In genomic region chr4:825969-826330, GRCh38 we compare ENCODE assay signal across 8 cellular contexts. TPM values are rescaled to one million over a fixed set of nuclear protein-coding genes. Genes with fewer than 3 reads are reported as not detected.
A peak's percentile ranks its signal among the peaks of the same experiment; 100 is the strongest.
DNase-seq lines count a peak whose midpoint lies in the region; ATAC-seq, FAIRE-seq and TF ChIP-seq lines count a peak whose summit lies in the region.

CPLX1 (minus strand) TSS chr4:826129; CDS start chr4:824522, 1,607 bp downstream.

- TF ChIP-seq POLR2A in HepG2 (IDR thresholded peaks at IDR 0.05; ENCODE audit: insufficient read depth in 1 of 2, low read depth in 2 of 2, low read length in 2 of 2): no peak

- H3K36me3 Mint-ChIP-seq in HFFc6 (ENCODE audit: low read depth): no peaks in the 10 kb centered on the region

- TF ChIP-seq CTCF in BE2C (IDR thresholded peaks at IDR 0.05; ENCODE audit: low read depth, low read length) (no peak), HepG2 (CRISPR knock-in tag; IDR thresholded peaks at IDR 0.05) (no peak), HFFc6 (IDR thresholded peaks at IDR 0.05) (no peak)

- H3K4me3 ChIP-seq in BE2C (ENCODE audit: low read depth, low read length): peak within 1 kb of the TSS; percentile 74
- H3K4me3 ChIP-seq in GM23248: peak within 1 kb of the TSS; percentile 52
- no peak within 1 kb of the TSS for H3K4me3 ChIP-seq in adipocyte (ENCODE audit: low read length)
- peak within 1 kb of the TSS; percentile 12 to 65 (median 47); a peak in 4 of 6 replicates for H3K4me3 ChIP-seq in HepG2 (replicated peaks in 1 of 3; ENCODE audit: insufficient read depth in 1 of 3, low read depth in 2 of 3, low read length in 3 of 3)

- H3K9ac ChIP-seq in GM23248: no peak within 1 kb of the TSS
- H3K9ac ChIP-seq in adipocyte (ENCODE audit: low read length): no peak within 1 kb of the TSS
- H3K9ac ChIP-seq in HepG2 (ENCODE audit: insufficient read depth, low read depth, low read length): no peak within 1 kb of the TSS

- TF ChIP-seq RAD21 in HepG2 (CRISPR knock-in tag; IDR thresholded peaks at IDR 0.05): no peak

- no peak within 1 kb of the TSS for H3K27ac Mint-ChIP-seq in HFFc6

- H3K4me1 ChIP-seq in BE2C (peaks cover 17% of the 10 kb centered on the region), GM23248 (ENCODE audit: insufficient read depth) (no peaks in the 10 kb centered on the region), adipocyte (ENCODE audit: control insufficient read depth, insufficient read depth, low read length) (no peaks in the 10 kb centered on the region), HepG2 (ENCODE audit: insufficient read depth, low read length) (peaks cover 8% of the 10 kb centered on the region; the same call in 1 of the 2 replicates)

- FAIRE-seq in HepG2 (lab: Jason Lieb, UNC): no peak

- TF ChIP-seq EP300 in HepG2 (IDR thresholded peaks at IDR 0.05; ENCODE audit: low read depth in 2 of 2, low read length in 2 of 2) (no peak), HepG2 (CRISPR knock-in tag; IDR thresholded peaks at IDR 0.05; ENCODE audit: borderline replicate concordance) (no peak)

- H3K79me2 ChIP-seq in GM23248 (ENCODE audit: insufficient read depth): no peaks in the 10 kb centered on the region
- no peaks in the 10 kb centered on the region for H3K79me2 ChIP-seq in HepG2 (ENCODE audit: insufficient read depth, low read length)

- intact Hi-C loops in HepG2 (cut with micrococcal nuclease; ENCODE audit: unreplicated experiment): no loop called here

- WGBS in GM23248 (ENCODE audit: low coverage in 1 of 2, low lambda C conversion rate in 2 of 2, missing lambda C conversion rate in 2 of 2), 2 experiments: 7% methylated on average over 31 of the region's 61 CpGs; no CpG with 5 or more reads in 1 of the 2 experiments
- 0% methylated on average over 1 of the region's 61 CpGs for WGBS in HepG2 (ENCODE audit: low lambda C conversion rate)

- in situ Hi-C loops in GM23248 (cut with MboI) (no loop called here), HepG2 (cut with HindIII; ENCODE audit: extremely low pct_ligation_motif_present, low pct_unique_long_range_greater_than_20kb) (no loop called here)

- H3K9me3 ChIP-seq in BE2C (no peaks in the 10 kb centered on the region), GM23248 (ENCODE audit: low read depth) (no peaks in the 10 kb centered on the region), adipocyte (ENCODE audit: control insufficient read depth, low read length) (no peaks in the 10 kb centered on the region), HepG2 (ENCODE audit: low read length) (no peaks in the 10 kb centered on the region)

- POLR2A ChIA-PET in HepG2 (lab: Yijun Ruan, JAX): no interaction called here

- no peak within 1 kb of the TSS for H2AFZ ChIP-seq in GM23248
- H2AFZ ChIP-seq in HepG2 (ENCODE audit: low read length): no peak within 1 kb of the TSS

- H3F3A ChIP-seq in GM23248 (ENCODE audit: insufficient read depth): no peaks in the 10 kb centered on the region

- H3K9me2 ChIP-seq in GM23248 (ENCODE audit: insufficient read depth): no peaks in the 10 kb centered on the region

- H3K27ac ChIP-seq in GM23248 (no peak within 1 kb of the TSS), HepG2 (ENCODE audit: extremely low read length, insufficient read depth, low read length) (no peak within 1 kb of the TSS)

- H3K4me1 Mint-ChIP-seq in HFFc6 (ENCODE audit: low read depth): no peaks in the 10 kb centered on the region

- no peaks in the 10 kb centered on the region for H3K27me3 ChIP-seq in BE2C
- peaks cover 55% of the 10 kb centered on the region for H3K27me3 ChIP-seq in GM23248 (replicated peaks; ENCODE audit: insufficient read depth)
- peaks cover 56% of the 10 kb centered on the region for H3K27me3 ChIP-seq in adipocyte (replicated peaks; ENCODE audit: control insufficient read depth, insufficient read depth, low read length)
- peaks cover 18 to 86% of the 10 kb centered on the region in 2 experiments for H3K27me3 ChIP-seq in HepG2 (ENCODE audit: control insufficient read depth in 1 of 2, insufficient read depth in 2 of 2, low read length in 2 of 2)

- BruUV-seq in HepG2 (replicated peaks; lab: Mats Ljungman, UMichigan): no TSS peak

- DNase-seq in BE2C: peak; percentile 91
- DNase-seq in GM23248: peak; percentile 67
- DNase-seq in adipocyte (ENCODE audit: low read depth): peak; percentile 49
- no peak for DNase-seq in HepG2 (ENCODE audit: low spot score)
- no peak for DNase-seq in HFFc6
- no peak for DNase-seq in retina

- H3K36me3 ChIP-seq in BE2C (peaks cover 38% of the 10 kb centered on the region), GM23248 (ENCODE audit: low read depth) (no peaks in the 10 kb centered on the region), adipocyte (ENCODE audit: control insufficient read depth, insufficient read depth, low read length, severe bottlenecking) (no peaks in the 10 kb centered on the region), HepG2 (replicated peaks in 1 of 2; ENCODE audit: control insufficient read depth in 1 of 2, insufficient read depth in 2 of 2, low read length in 2 of 2) (no peaks in the 10 kb centered on the region)

- H3K4me3 Mint-ChIP-seq in HFFc6: no peak within 1 kb of the TSS

- peaks cover 29% of the 10 kb centered on the region for H3K27me3 Mint-ChIP-seq in HFFc6 (ENCODE audit: insufficient read depth)

- ATAC-seq in HepG2 (no peak), HG02973 (IDR thresholded peaks at IDR 0.05; ENCODE audit: unreplicated experiment) (no peak), GM19351 (IDR thresholded peaks at IDR 0.05; ENCODE audit: unreplicated experiment) (no peak)

- CTCF ChIA-PET in HepG2 (lab: Yijun Ruan, JAX; ENCODE audit: low intra/inter-chr PET ratio, low total read pairs): no interaction called here

- H3K9me3 Mint-ChIP-seq in HFFc6: no peaks in the 10 kb centered on the region

- H4K20me1 ChIP-seq in GM23248 (ENCODE audit: insufficient read depth) (no peaks in the 10 kb centered on the region), HepG2 (ENCODE audit: insufficient read depth, low read length) (peaks cover 10% of the 10 kb centered on the region; the same call in 1 of the 2 replicates)

- peak within 1 kb of the TSS; percentile 20 for H3K4me2 ChIP-seq in GM23248 (ENCODE audit: unreplicated experiment)
- peak within 1 kb of the TSS; percentile 45 for H3K4me2 ChIP-seq in HepG2 (ENCODE audit: low read depth, low read length)

TF ChIP-seq in HepG2, 621 proteins besides CTCF, POLR2A, EP300 and RAD21:
- TF ChIP-seq MXI1 (IDR thresholded peaks at IDR 0.05; ENCODE audit: borderline replicate concordance, low read depth, low read length): peak; percentile 3; the same call in 1 of the 3 replicates
- TF ChIP-seq, protein P1, sequence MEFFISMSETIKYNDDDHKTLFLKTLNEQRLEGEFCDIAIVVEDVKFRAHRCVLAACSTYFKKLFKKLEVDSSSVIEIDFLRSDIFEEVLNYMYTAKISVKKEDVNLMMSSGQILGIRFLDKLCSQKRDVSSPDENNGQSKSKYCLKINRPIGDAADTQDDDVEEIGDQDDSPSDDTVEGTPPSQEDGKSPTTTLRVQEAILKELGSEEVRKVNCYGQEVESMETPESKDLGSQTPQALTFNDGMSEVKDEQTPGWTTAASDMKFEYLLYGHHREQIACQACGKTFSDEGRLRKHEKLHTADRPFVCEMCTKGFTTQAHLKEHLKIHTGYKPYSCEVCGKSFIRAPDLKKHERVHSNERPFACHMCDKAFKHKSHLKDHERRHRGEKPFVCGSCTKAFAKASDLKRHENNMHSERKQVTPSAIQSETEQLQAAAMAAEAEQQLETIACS (CRISPR knock-in tag; IDR thresholded peaks at IDR 0.05): no peak

RNA-seq across cellular contexts. Expression of gene CPLX1, which starts in this region (rescaled TPM):
- polyA plus RNA-seq in BE2C (2012; ENCODE audit: insufficient read depth, insufficient read length, low read depth): 71.1 TPM
- total RNA-seq in GM23248 (2014; rRNA removed; shearing (Covaris generic)): not detected in 2 replicates
- not detected in 2 replicates for polyA plus RNA-seq in GM23248 (2016; fragmentation: Nextera tagmentation; extraction: Ambion mirVana)
- total RNA-seq in HepG2 (2016; rRNA removed; fragmentation: Illumina TruSeq; extraction: Trizol): 0.18 and 0.36 TPM in 2 replicates
- 0.30 TPM in 1 of 2 replicates, not detected in the other for total RNA-seq in HepG2 (2016; cell fraction: cytosol; rRNA removed; fragmentation: Illumina TruSeq; extraction: Trizol; ENCODE audit: low read depth)
- total RNA-seq in HepG2 (2016; cell fraction: insoluble cytoplasmic fraction; rRNA removed; fragmentation: Illumina TruSeq; extraction: Trizol): 0.16 and 0.24 TPM in 2 replicates
- 0.37 and 0.48 TPM in 2 replicates for total RNA-seq in HepG2 (2016; cell fraction: membrane; rRNA removed; fragmentation: Illumina TruSeq; extraction: Trizol)
- not detected in 2 replicates for total RNA-seq in HepG2 (2016; cell fraction: nucleus; rRNA removed; fragmentation: Illumina TruSeq; extraction: Trizol)
- 0.18 and 0.57 TPM in 2 replicates for polyA plus RNA-seq in HepG2 (2011; rRNA removed)
- 0.08 and 0.18 TPM in 2 replicates for polyA plus RNA-seq in HepG2 (2011; cell fraction: cytosol; rRNA removed)
- 0.58 and 0.95 TPM in 2 replicates for polyA plus RNA-seq in HepG2 (2011; cell fraction: nucleus; rRNA removed)
- 0.87 and 3.8 TPM in 2 replicates for polyA plus RNA-seq in HepG2 (2012)
- polyA plus RNA-seq in HepG2 (2016; cell fraction: cytosol; fragmentation: Illumina TruSeq; extraction: Trizol; ENCODE audit: low read depth): 0.68 and 0.69 TPM in 2 replicates
- polyA plus RNA-seq in HepG2 (2016; cell fraction: insoluble cytoplasmic fraction; fragmentation: Illumina TruSeq; extraction: Trizol; ENCODE audit: low read depth): 0.49 and 0.90 TPM in 2 replicates
- 0.89 and 1.3 TPM in 2 replicates for polyA plus RNA-seq in HepG2 (2016; cell fraction: membrane; fragmentation: Illumina TruSeq; extraction: Trizol; ENCODE audit: low read depth)
- polyA plus RNA-seq in HepG2 (2016; cell fraction: nucleus; fragmentation: Illumina TruSeq; extraction: Trizol; ENCODE audit: insufficient read depth, low read depth): 0.38 and 0.60 TPM in 2 replicates
- polyA minus RNA-seq in HepG2 (2011; rRNA and poly(A)+ RNA removed; ENCODE audit: low replicate concordance): 0.12 and 0.68 TPM in 2 replicates
- polyA minus RNA-seq in HepG2 (2011; cell fraction: cytosol; rRNA and poly(A)+ RNA removed): 0.30 TPM in 1 of 2 replicates, not detected in the other
- polyA minus RNA-seq in HepG2 (2011; cell fraction: nucleus; rRNA and poly(A)+ RNA removed): 0.25 TPM in 1 of 2 replicates, not detected in the other
- total RNA-seq in HFFc6 (2021; fragmentation: NEBNext Ultra II Directional; extraction: Animal tissue kit (Norgen Biotek cat#: 25700)): under 1 TPM in 5 of 6 experiments, not detected in 1; 0.12 to 0.32 (median 0.20) TPM

Comparison
In these comparisons a context has a peak if more than half of its experiments do, and no peak if none do; other contexts are left out.
1. Peak in DNase-seq, H3K4me3 ChIP-seq and H3K4me2 ChIP-seq in GM23248; RNA of the gene not detected or under 1 TPM.
2. DNase-seq: peak in BE2C (single experiment) and adipocyte (single experiment); none in HepG2 (single experiment), HFFc6 (single experiment) and retina (single experiment).